1 cellular context compared by ENCODE assay signal in the genomic region with DNA sequence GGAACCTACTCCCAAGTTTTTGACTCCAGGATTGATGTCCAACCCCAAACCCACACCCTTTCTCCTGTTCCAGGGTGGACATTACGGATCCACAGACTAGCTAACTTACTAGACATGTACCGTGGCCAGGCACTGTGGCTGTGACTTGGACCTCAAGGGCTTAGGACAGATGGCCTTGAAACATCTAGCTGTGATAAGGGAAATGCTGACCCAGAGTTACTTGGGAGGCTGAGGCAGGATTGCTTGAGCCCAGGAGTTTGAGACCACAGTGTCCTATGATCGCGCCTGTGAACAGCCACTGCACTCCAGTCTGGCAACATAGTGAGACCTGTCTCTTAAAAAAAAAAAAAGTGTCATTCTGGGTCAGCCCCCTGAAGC.
TF ChIP-seq lines count a peak whose summit lies in the region.

No MANE protein-coding gene starts in this region.

TF ChIP-seq in GM12878, 131 proteins besides CTCF, POLR2A, EP300 and RAD21:
- no peak for TF ChIP-seq CHD4 (IDR thresholded peaks at IDR 0.05)
- no peak for TF ChIP-seq WRNIP1 (IDR thresholded peaks at IDR 0.05; ENCODE audit: borderline replicate concordance, low read depth, low read length)
- TF ChIP-seq, protein P1, sequence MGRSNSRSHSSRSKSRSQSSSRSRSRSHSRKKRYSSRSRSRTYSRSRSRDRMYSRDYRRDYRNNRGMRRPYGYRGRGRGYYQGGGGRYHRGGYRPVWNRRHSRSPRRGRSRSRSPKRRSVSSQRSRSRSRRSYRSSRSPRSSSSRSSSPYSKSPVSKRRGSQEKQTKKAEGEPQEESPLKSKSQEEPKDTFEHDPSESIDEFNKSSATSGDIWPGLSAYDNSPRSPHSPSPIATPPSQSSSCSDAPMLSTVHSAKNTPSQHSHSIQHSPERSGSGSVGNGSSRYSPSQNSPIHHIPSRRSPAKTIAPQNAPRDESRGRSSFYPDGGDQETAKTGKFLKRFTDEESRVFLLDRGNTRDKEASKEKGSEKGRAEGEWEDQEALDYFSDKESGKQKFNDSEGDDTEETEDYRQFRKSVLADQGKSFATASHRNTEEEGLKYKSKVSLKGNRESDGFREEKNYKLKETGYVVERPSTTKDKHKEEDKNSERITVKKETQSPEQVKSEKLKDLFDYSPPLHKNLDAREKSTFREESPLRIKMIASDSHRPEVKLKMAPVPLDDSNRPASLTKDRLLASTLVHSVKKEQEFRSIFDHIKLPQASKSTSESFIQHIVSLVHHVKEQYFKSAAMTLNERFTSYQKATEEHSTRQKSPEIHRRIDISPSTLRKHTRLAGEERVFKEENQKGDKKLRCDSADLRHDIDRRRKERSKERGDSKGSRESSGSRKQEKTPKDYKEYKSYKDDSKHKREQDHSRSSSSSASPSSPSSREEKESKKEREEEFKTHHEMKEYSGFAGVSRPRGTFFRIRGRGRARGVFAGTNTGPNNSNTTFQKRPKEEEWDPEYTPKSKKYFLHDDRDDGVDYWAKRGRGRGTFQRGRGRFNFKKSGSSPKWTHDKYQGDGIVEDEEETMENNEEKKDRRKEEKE (IDR thresholded peaks at IDR 0.05): no peak
